23 cellular contexts compared by ENCODE assay signal in genomic region chr2:88815243-88816096, GRCh38.
DNase-seq lines count a peak whose midpoint lies in the region; ATAC-seq, FAIRE-seq and TF ChIP-seq lines count a peak whose summit lies in the region.
"Had no signal": no experiment of that assay in that cellular context is flagged by ENCODE, and none has a peak within 500 bp of the region (broad histone marks: within the 10 kb centered on the region; RNA-seq: fewer than 3 reads in every experiment).

No MANE protein-coding gene starts in this region.

- H3K27me3 ChIP-seq in GM12878 (replicated peaks in 1 of 2; ENCODE audit: control insufficient read depth in 2 of 2, insufficient read depth in 2 of 2, low read length in 1 of 2) (no peaks in the 10 kb centered on the region), suprapubic skin (no peaks in the 10 kb centered on the region)
- H3K27me3 ChIP-seq: BLaER1 had no signal

- no peak for FAIRE-seq in GM12878 (lab: Jason Lieb, UNC)
- FAIRE-seq: A204.1, GM19239, H54 had no signal

- 58% methylated on average over 2 of the region's 2 CpGs for WGBS in GM12878 (ENCODE audit: insufficient coverage, insufficient replicate concordance, low lambda C conversion rate, missing lambda C conversion rate)
- WGBS in suprapubic skin: 82% methylated on average over 2 of the region's 2 CpGs

- ATAC-seq in GM12878 (no peak), T-helper 17 cell (no peak)
- ATAC-seq: CD8-positive, alpha-beta T cell had no signal

- no peak for TF ChIP-seq RAD21 in GM12878 (IDR thresholded peaks at IDR 0.05; ENCODE audit: insufficient read depth, low read depth, low read length)

- TF ChIP-seq CTCF in GM12878 (IDR thresholded peaks at IDR 0.05 in 2 of 3, conservative IDR thresholded peaks at IDR 0.05 in 1 of 3; ENCODE audit: control insufficient read depth in 2 of 3, extremely low read depth in 1 of 3, insufficient read depth in 1 of 3, low read depth in 3 of 3, low read length in 3 of 3) (no peak), suprapubic skin (IDR thresholded peaks at IDR 0.05) (no peak), GM10248 (IDR thresholded peaks at IDR 0.05; ENCODE audit: control extremely low read depth, extremely low read depth, low read depth, missing control alignments) (no peak)

- in situ Hi-C loops in GM12878 (cut with MboI): no loop called here

- H3K36me3 ChIP-seq in GM12878 (ENCODE audit: control insufficient read depth in 2 of 2, insufficient read depth in 2 of 2, low read length in 1 of 2) (no peaks in the 10 kb centered on the region), suprapubic skin (no peaks in the 10 kb centered on the region)
- H3K36me3 ChIP-seq: BLaER1, HAP-1 had no signal

- H3K4me1 ChIP-seq in GM12878 (ENCODE audit: control insufficient read depth, insufficient read depth, low read length): no peaks in the 10 kb centered on the region
- H3K4me1 ChIP-seq in suprapubic skin: no peaks in the 10 kb centered on the region
- H3K4me1 ChIP-seq: BLaER1, Caco-2, HAP-1 had no signal

- POLR2A ChIA-PET in GM12878 (lab: Charles Lee) (no interaction called here), GM10248 (lab: Yijun Ruan, JAX) (no interaction called here)

- intact Hi-C loops in GM12878 (cut with micrococcal nuclease; ENCODE audit: unreplicated experiment) (no loop called here), posterior vena cava (cut with DNase I) (no loop called here)

- no peak overlapping the region for H3K27ac Mint-ChIP-seq in T-helper 17 cell
- H3K27ac Mint-ChIP-seq: B cell; CD4-positive, CD25-positive, alpha-beta regulatory T cell; CD8-positive, alpha-beta T cell had no signal

- no peak overlapping the region for H3K4me3 Mint-ChIP-seq in T-helper 17 cell
- H3K4me3 Mint-ChIP-seq: B cell; CD4-positive, CD25-positive, alpha-beta regulatory T cell; CD8-positive, alpha-beta T cell had no signal

- H3K4me2 ChIP-seq in GM12878 (ENCODE audit: control insufficient read depth, insufficient read depth): no peak overlapping the region
- H3K4me2 ChIP-seq: BLaER1 had no signal

- H3K36me3 Mint-ChIP-seq in T-helper 17 cell (ENCODE audit: low read depth): no peaks in the 10 kb centered on the region
- H3K36me3 Mint-ChIP-seq: CD4-positive, CD25-positive, alpha-beta regulatory T cell; CD8-positive, alpha-beta T cell had no signal

- no peak for TF ChIP-seq EP300 in GM12878 (IDR thresholded peaks at IDR 0.05; ENCODE audit: borderline replicate concordance in 1 of 2, control insufficient read depth in 1 of 2, low read depth in 2 of 2, low read length in 2 of 2)
- no peak for TF ChIP-seq EP300 in suprapubic skin (IDR thresholded peaks at IDR 0.05)

- TF ChIP-seq POLR2A in GM12878 (IDR thresholded peaks at IDR 0.05; ENCODE audit: low read depth, low read length) (no peak), suprapubic skin (IDR thresholded peaks at IDR 0.05) (no peak)

- H3K4me3 ChIP-seq in GM12878: no peak overlapping the region
- H3K4me3 ChIP-seq in suprapubic skin: no peak overlapping the region
- H3K4me3 ChIP-seq: BLaER1, HAP-1 had no signal

- H3K79me2 ChIP-seq in GM12878 (ENCODE audit: control insufficient read depth, insufficient read depth, low read length): no peaks in the 10 kb centered on the region

- H3K9me3 ChIP-seq in GM12878 (replicated peaks; ENCODE audit: control insufficient read depth, insufficient read depth, low read length) (peaks cover 2% of the 10 kb centered on the region), suprapubic skin (no peaks in the 10 kb centered on the region), T-helper 17 cell (ENCODE audit: control insufficient read depth, low read length, poor library complexity, severe bottlenecking) (no peaks in the 10 kb centered on the region)
- H3K9me3 ChIP-seq: HAP-1 had no signal

- H3K9ac ChIP-seq in GM12878 (ENCODE audit: control insufficient read depth, insufficient read depth, low read length): no peak overlapping the region
- H3K9ac ChIP-seq: BLaER1 had no signal

- RAD21 ChIA-PET in GM12878 (lab: Charles Lee; ENCODE audit: unreplicated experiment): no interaction called here

- CTCF ChIA-PET in GM12878 (lab: Yijun Ruan, JAX): no interaction called here
- CTCF ChIA-PET in GM10248 (lab: Yijun Ruan, JAX): no interaction called here

- SMC1A ChIA-PET in GM12878 (lab: Charles Lee; ENCODE audit: uncharacterized antibody, unreplicated experiment): no interaction called here

- no peaks in the 10 kb centered on the region for H4K20me1 ChIP-seq in GM12878 (ENCODE audit: control insufficient read depth, insufficient read depth)
- H4K20me1 ChIP-seq: BLaER1 had no signal

- peaks cover 15% of the 10 kb centered on the region for H3K27me3 Mint-ChIP-seq in T-helper 17 cell
- H3K27me3 Mint-ChIP-seq: B cell; CD4-positive, CD25-positive, alpha-beta regulatory T cell had no signal

- no peak overlapping the region for H2AFZ ChIP-seq in GM12878 (ENCODE audit: control insufficient read depth, low read depth, low read length)

- no peak overlapping the region for H3K27ac ChIP-seq in GM12878 (ENCODE audit: control insufficient read depth, insufficient read depth)
- H3K27ac ChIP-seq in suprapubic skin: no peak overlapping the region
- H3K27ac ChIP-seq: 22Rv1, BLaER1, C4-2B had no signal

- no peaks in the 10 kb centered on the region for H3K4me1 Mint-ChIP-seq in T-helper 17 cell
- H3K4me1 Mint-ChIP-seq: B cell; CD4-positive, CD25-positive, alpha-beta regulatory T cell had no signal

- peak; percentile 35 for DNase-seq in DMS53 (lab: John Stamatoyannopoulos, UW)
- DNase-seq in DMS53 treated with DMSO at 0.1 percent for 48 hours (lab: John Stamatoyannopoulos, UW; ENCODE audit: unreplicated experiment): no peak
- DNase-seq in NAMALWA (ENCODE audit: low spot score): peak; percentile 70
- no peak for DNase-seq in GM12878 (ENCODE audit: low read depth, low spot score)
- DNase-seq in posterior vena cava (ENCODE audit: low spot score): peak; percentile 50
- DNase-seq in suprapubic skin (ENCODE audit: low spot score in 2 of 2): no peak
- DNase-seq in T-helper 17 cell: no peak
- DNase-seq in GM10248 (ENCODE audit: extremely low spot score): no peak
- DNase-seq: Caco-2; CD4-positive, CD25-positive, alpha-beta regulatory T cell; CD8-positive, alpha-beta T cell; DMS153; DMS79 treated with DMSO at 0.1 percent for 48 hours; GF-D8; GOT3 had no signal

- BruUV-seq in GM12878 (replicated peaks; lab: Mats Ljungman, UMichigan): no TSS peak

TF ChIP-seq in GM12878, 131 proteins besides CTCF, POLR2A, EP300 and RAD21:
- TF ChIP-seq GABPA (IDR thresholded peaks at IDR 0.05; ENCODE audit: low read depth): no peak
- 0 out of 2 replicates have a peak, but pooled peaks have one; percentile 38 for TF ChIP-seq CBX5 (IDR thresholded peaks at IDR 0.05; ENCODE audit: low read depth)
- no peak for TF ChIP-seq PBX3 (IDR thresholded peaks at IDR 0.05; ENCODE audit: insufficient replicate concordance, low read depth, low read length)

Comparison
In these comparisons a context has a peak if more than half of its experiments do, and no peak if none do; other contexts are left out.
1. DNase-seq: peak in DMS53 (single experiment), NAMALWA (single experiment) and posterior vena cava (single experiment); none in DMS53 treated with DMSO at 0.1 percent for 48 hours (single experiment), GM12878 (single experiment), suprapubic skin (0 of 2), T-helper 17 cell (0 of 3) and GM10248 (single experiment).